In genomic region chr6:167099707-167100106, GRCh38 we compare ENCODE assay signal across 25 cellular contexts. TPM values are rescaled to one million over a fixed set of nuclear protein-coding genes. Genes with fewer than 3 reads are reported as not detected.
DNase-seq lines count a peak whose midpoint lies in the region; ATAC-seq, FAIRE-seq and TF ChIP-seq lines count a peak whose summit lies in the region.
"Had no signal": no experiment of that assay in that cellular context is flagged by ENCODE, and none has a peak within 500 bp of the region (broad histone marks: within the 10 kb centered on the region; RNA-seq: fewer than 3 reads in every experiment).

No MANE protein-coding gene starts in this region.

- no peak overlapping the region for H4K5ac ChIP-seq in H1 (ENCODE audit: insufficient read length, low read depth, low read length)

- no peaks in the 10 kb centered on the region for H3K79me1 ChIP-seq in H1 (ENCODE audit: low read depth, low read length)

- peak overlapping the region; percentile 81 for H3K27ac Mint-ChIP-seq in stimulated activated memory B cell treated with anti-CD40 and anti-IgM and Interleukin-4, amounts not matched to agents 10 μg/mL and 1 μg/mL and 100 μg/mL, for 72 hours
- H3K27ac Mint-ChIP-seq in activated T-helper 1 cell treated with anti-CD3 and anti-CD28 coated beads, Interleukin-12 subunit alpha, Interleukin-12 subunit beta, Interleukin-2, Interleukin-4 antibody, amounts not matched to agents 30 ng/mL and 10 ng/mL and 1 ng/mL, durations not matched to agents 14 hours and 24 hours and 36 hours, result no peak overlapping the region

- no peaks in the 10 kb centered on the region for H3K36me3 ChIP-seq in BLaER1 treated with 17β-estradiol and CSF1 and Interleukin-3, amounts not matched to agents 10 nM and 100 nM
- no peaks in the 10 kb centered on the region for H3K36me3 ChIP-seq in H1 (ENCODE audit: control insufficient read depth in 2 of 4, insufficient read depth in 4 of 4, low read length in 3 of 4)
- H3K36me3 ChIP-seq: SJCRH30 had no signal

- POLR2A ChIA-PET in H1 (lab: Charles Lee; ENCODE audit: partially characterized antibody), result no interaction called here

- no peaks in the 10 kb centered on the region for H3K27me3 Mint-ChIP-seq in stimulated activated memory B cell treated with anti-CD40 and anti-IgM and Interleukin-4, amounts not matched to agents 10 μg/mL and 1 μg/mL and 100 μg/mL, for 72 hours
- H3K27me3 Mint-ChIP-seq in activated T-helper 1 cell treated with anti-CD3 and anti-CD28 coated beads, Interleukin-12 subunit alpha, Interleukin-12 subunit beta, Interleukin-2, Interleukin-4 antibody, amounts not matched to agents 30 ng/mL and 10 ng/mL and 1 ng/mL, durations not matched to agents 14 hours and 24 hours and 36 hours (ENCODE audit: insufficient read depth), result peaks cover 2% of the 10 kb centered on the region

- H3K36me3 Mint-ChIP-seq in stimulated activated memory B cell treated with anti-CD40 and anti-IgM and Interleukin-4, amounts not matched to agents 10 μg/mL and 1 μg/mL and 100 μg/mL, for 72 hours, result no peaks in the 10 kb centered on the region
- H3K36me3 Mint-ChIP-seq in activated T-helper 1 cell treated with anti-CD3 and anti-CD28 coated beads, Interleukin-12 subunit alpha, Interleukin-12 subunit beta, Interleukin-2, Interleukin-4 antibody, amounts not matched to agents 30 ng/mL and 10 ng/mL and 1 ng/mL, durations not matched to agents 14 hours and 24 hours and 36 hours (ENCODE audit: low read depth), result no peaks in the 10 kb centered on the region
- H3K36me3 Mint-ChIP-seq: CD14-positive monocyte had no signal

- peaks cover 0 to 6% (median 0%) of the 10 kb centered on the region in 11 experiments; a peak in 6 of 22 replicates for H3K9me3 ChIP-seq in BLaER1 treated with 17β-estradiol and CSF1 and Interleukin-3, amounts not matched to agents 10 nM and 100 nM (replicated peaks in 1 of 11)
- no peaks in the 10 kb centered on the region for H3K9me3 ChIP-seq in H1 (ENCODE audit: insufficient read depth in 2 of 2, low read depth in 1 of 2, low read length in 1 of 2)
- H3K9me3 ChIP-seq: A549, SJCRH30 had no signal

- H2AFZ ChIP-seq in H1 (ENCODE audit: low read length), result no peak overlapping the region

- 97% methylated on average over 8 of the region's 8 CpGs; no CpG with 5 or more reads in 1 of the 2 experiments for WGBS in H1 (ENCODE audit: extremely low coverage in 1 of 2, insufficient coverage in 1 of 2, insufficient read length in 1 of 2, insufficient replicate concordance in 2 of 2, low coverage in 1 of 2, low lambda C conversion rate in 2 of 2, missing lambda C conversion rate in 1 of 2), 2 experiments

- peaks cover 76% of the 10 kb centered on the region for H3K4me1 Mint-ChIP-seq in stimulated activated memory B cell treated with anti-CD40 and anti-IgM and Interleukin-4, amounts not matched to agents 10 μg/mL and 1 μg/mL and 100 μg/mL, for 72 hours
- H3K4me1 Mint-ChIP-seq in activated T-helper 1 cell treated with anti-CD3 and anti-CD28 coated beads, Interleukin-12 subunit alpha, Interleukin-12 subunit beta, Interleukin-2, Interleukin-4 antibody, amounts not matched to agents 30 ng/mL and 10 ng/mL and 1 ng/mL, durations not matched to agents 14 hours and 24 hours and 36 hours (ENCODE audit: low read depth), result peaks cover 32% of the 10 kb centered on the region

- H4K91ac ChIP-seq in H1 (replicated peaks; ENCODE audit: insufficient read length, low read length), result no peak overlapping the region

- H2BK120ac ChIP-seq in H1 (replicated peaks; ENCODE audit: low read depth, low read length), result no peak overlapping the region

- H3K23ac ChIP-seq in H1 (ENCODE audit: insufficient read length), result no peak overlapping the region

- TF ChIP-seq POLR2A in GM12892 (IDR thresholded peaks at IDR 0.05; ENCODE audit: low read depth, low read length) (no peak), H1 (IDR thresholded peaks at IDR 0.05; ENCODE audit: control extremely low read depth in 1 of 2, low read depth in 2 of 2, low read length in 2 of 2) (no peak)

- TF ChIP-seq EP300 in H1 (IDR thresholded peaks at IDR 0.05; ENCODE audit: borderline replicate concordance in 1 of 2, low read depth in 2 of 2, low read length in 2 of 2), result no peak

- H3K27ac ChIP-seq in BLaER1 treated with 17β-estradiol and CSF1 and Interleukin-3, amounts not matched to agents 10 nM and 100 nM, result peak overlapping the region in 5 of 11 experiments; percentile 24 to 64 (median 54); a peak in 8 of 22 replicates
- H3K27ac ChIP-seq in H1 (ENCODE audit: low read depth, low read length), result no peak overlapping the region
- H3K27ac ChIP-seq: A549, SJCRH30 had no signal

- H3K23me2 ChIP-seq in H1 (ENCODE audit: low read depth, low read length), result no peaks in the 10 kb centered on the region

- no peaks in the 10 kb centered on the region for H4K20me1 ChIP-seq in BLaER1 treated with 17β-estradiol and CSF1 and Interleukin-3, amounts not matched to agents 10 nM and 100 nM
- no peaks in the 10 kb centered on the region for H4K20me1 ChIP-seq in H1 (replicated peaks in 1 of 2; ENCODE audit: control insufficient read depth in 1 of 2, insufficient read depth in 2 of 2, low read length in 2 of 2)

- no peak overlapping the region for H3K56ac ChIP-seq in H1 (replicated peaks; ENCODE audit: insufficient read length, low read depth, low read length)

- peak overlapping the region in 10 of 11 experiments; percentile 40 to 89 (median 78); a peak in 20 of 22 replicates for H3K4me2 ChIP-seq in BLaER1 treated with 17β-estradiol and CSF1 and Interleukin-3, amounts not matched to agents 10 nM and 100 nM
- no peak overlapping the region for H3K4me2 ChIP-seq in H1 (ENCODE audit: insufficient read depth in 1 of 2, low read depth in 2 of 2, low read length in 2 of 2)
- H3K4me2 ChIP-seq: A549 had no signal

- H3K9me3 Mint-ChIP-seq in stimulated activated memory B cell treated with anti-CD40 and anti-IgM and Interleukin-4, amounts not matched to agents 10 μg/mL and 1 μg/mL and 100 μg/mL, for 72 hours, result no peaks in the 10 kb centered on the region
- no peaks in the 10 kb centered on the region for H3K9me3 Mint-ChIP-seq in activated T-helper 1 cell treated with anti-CD3 and anti-CD28 coated beads, Interleukin-12 subunit alpha, Interleukin-12 subunit beta, Interleukin-2, Interleukin-4 antibody, amounts not matched to agents 30 ng/mL and 10 ng/mL and 1 ng/mL, durations not matched to agents 14 hours and 24 hours and 36 hours
- H3K9me3 Mint-ChIP-seq: CD14-positive monocyte had no signal

- H3K27me3 ChIP-seq in BLaER1 treated with 17β-estradiol and CSF1 and Interleukin-3, amounts not matched to agents 10 nM and 100 nM, result no peaks in the 10 kb centered on the region
- no peaks in the 10 kb centered on the region for H3K27me3 ChIP-seq in H1 (replicated peaks in 1 of 4; ENCODE audit: control insufficient read depth in 3 of 4, extremely low read depth in 1 of 4, insufficient read depth in 3 of 4, low read length in 3 of 4)
- H3K27me3 ChIP-seq: SJCRH30 had no signal

- no peak for TF ChIP-seq CTCF in H1 (IDR thresholded peaks at IDR 0.05; ENCODE audit: control extremely low read depth in 1 of 3, insufficient read depth in 1 of 3, low read depth in 1 of 3, low read length in 3 of 3)

- no peaks in the 10 kb centered on the region for H3K79me2 ChIP-seq in H1 (ENCODE audit: control insufficient read depth in 1 of 2, insufficient read depth in 2 of 2, low read length in 2 of 2)

- no peak for DNase-seq in GM12892 (ENCODE audit: insufficient read length)
- no peak for DNase-seq in H1 (ENCODE audit: low read depth in 1 of 2, low spot score in 2 of 2)
- no peak for DNase-seq in NCI-H1417 (lab: John Stamatoyannopoulos, UW)
- no peak for DNase-seq in activated T-helper 1 cell treated with anti-CD3 and anti-CD28 coated beads, Interleukin-12 subunit alpha, Interleukin-12 subunit beta, Interleukin-2, Interleukin-4 antibody, amounts not matched to agents 30 ng/mL and 10 ng/mL and 1 ng/mL, durations not matched to agents 14 hours and 24 hours and 36 hours (ENCODE audit: low spot score)
- DNase-seq: AML-193, DMS153, DND-41, KG1, MM.1S, NCI-H1417 treated with DMSO at 0.1 percent for 48 hours, NCI-H187, NCI-H2081 treated with DMSO at 0.1 percent for 48 hours, NCI-H2171, NCI-H226, NCI-H510A, NCI-H69, SJCRH30 had no signal

- H3K4me3 ChIP-seq in BLaER1 treated with 17β-estradiol and CSF1 and Interleukin-3, amounts not matched to agents 10 nM and 100 nM, result no peak overlapping the region
- no peak overlapping the region for H3K4me3 ChIP-seq in H1 (ENCODE audit: extremely low read depth in 1 of 4, insufficient read depth in 2 of 4, low read depth in 3 of 4, low read length in 4 of 4)
- H3K4me3 ChIP-seq: A549, SJCRH30 had no signal

- no peak overlapping the region for H2AK5ac ChIP-seq in H1 (ENCODE audit: low read depth, low read length)

- CTCF ChIA-PET in H1 (lab: Charles Lee; ENCODE audit: partially characterized antibody), result no interaction called here

- H2BK20ac ChIP-seq in H1 (ENCODE audit: low read length), result 0 out of 2 replicates have a peak overlapping the region, but pooled peaks have one; percentile 66

- H3K14ac ChIP-seq in H1 (ENCODE audit: insufficient read length), result no peak overlapping the region

- H2BK12ac ChIP-seq in H1 (ENCODE audit: low read depth, low read length), result no peak overlapping the region

- H4K8ac ChIP-seq in H1 (ENCODE audit: extremely low read depth, insufficient read depth, low read length), result no peak overlapping the region

- TF ChIP-seq RAD21 in H1 (IDR thresholded peaks at IDR 0.05 in 1 of 2, conservative IDR thresholded peaks at IDR 0.05 in 1 of 2; ENCODE audit: low read depth in 2 of 2, low read length in 2 of 2), result no peak

- peak overlapping the region in 2 of 11 experiments; percentile 12 to 20; a peak in 2 of 22 replicates for H3K9ac ChIP-seq in BLaER1 treated with 17β-estradiol and CSF1 and Interleukin-3, amounts not matched to agents 10 nM and 100 nM
- no peak overlapping the region for H3K9ac ChIP-seq in H1 (replicated peaks in 1 of 4; ENCODE audit: extremely low read depth in 1 of 4, low read depth in 3 of 4, low read length in 3 of 4)

- FAIRE-seq in GM12892 (lab: Jason Lieb, UNC) (peak; percentile 48), H1 (lab: Jason Lieb, UNC) (no peak)
- FAIRE-seq: A549 had no signal

- no peak overlapping the region for H3K4me3 Mint-ChIP-seq in stimulated activated memory B cell treated with anti-CD40 and anti-IgM and Interleukin-4, amounts not matched to agents 10 μg/mL and 1 μg/mL and 100 μg/mL, for 72 hours
- H3K4me3 Mint-ChIP-seq in activated T-helper 1 cell treated with anti-CD3 and anti-CD28 coated beads, Interleukin-12 subunit alpha, Interleukin-12 subunit beta, Interleukin-2, Interleukin-4 antibody, amounts not matched to agents 30 ng/mL and 10 ng/mL and 1 ng/mL, durations not matched to agents 14 hours and 24 hours and 36 hours, result no peak overlapping the region
- H3K4me3 Mint-ChIP-seq: CD14-positive monocyte had no signal

- ATAC-seq in stimulated activated memory B cell treated with anti-CD40 and anti-IgM and Interleukin-4, amounts not matched to agents 10 μg/mL and 1 μg/mL and 100 μg/mL, for 72 hours, result no peak
- no peak for ATAC-seq in GM19324 (IDR thresholded peaks at IDR 0.05; ENCODE audit: low FRiP score, unreplicated experiment)
- ATAC-seq: A549, HCT116, SK-N-SH treated with all-trans-retinoic acid at 6 μM for 48 hours had no signal

- no peak overlapping the region for H3K18ac ChIP-seq in H1 (ENCODE audit: extremely low read depth, low read length)

- intact Hi-C loops in activated T-helper 1 cell treated with anti-CD3 and anti-CD28 coated beads, Interleukin-12 subunit alpha, Interleukin-12 subunit beta, Interleukin-2, Interleukin-4 antibody, amounts not matched to agents 30 ng/mL and 10 ng/mL and 1 ng/mL, durations not matched to agents 14 hours and 24 hours and 36 hours (cut with micrococcal nuclease), result no loop called here

- no peak overlapping the region for H3K4ac ChIP-seq in H1 (replicated peaks; ENCODE audit: insufficient read length, low read depth, low read length)

- H2BK5ac ChIP-seq in H1 (ENCODE audit: low read depth, low read length), result no peak overlapping the region

- no peak overlapping the region for H2BK15ac ChIP-seq in H1 (ENCODE audit: low read length)

- peaks cover 22 to 96% (median 87%) of the 10 kb centered on the region in 10 experiments for H3K4me1 ChIP-seq in BLaER1 treated with 17β-estradiol and CSF1 and Interleukin-3, amounts not matched to agents 10 nM and 100 nM
- H3K4me1 ChIP-seq in H1 (replicated peaks in 1 of 4; ENCODE audit: control insufficient read depth in 3 of 4, insufficient read depth in 4 of 4, low read length in 3 of 4), result peaks cover 0 to 3% (median 1%) of the 10 kb centered on the region in 4 experiments; a peak in 3 of 7 replicates
- H3K4me1 ChIP-seq: A549 had no signal

RNA-seq across cellular contexts. Expression of gene CCR6, which starts 23.2 kb away (rescaled TPM):
- 3.4 TPM for polyA plus RNA-seq in GM12892 (2012; ENCODE audit: missing spikeins)
- not detected in 2 replicates for total RNA-seq in H1 (2021; fragmentation: NEBNext Ultra II Directional; extraction: Animal tissue kit (Norgen Biotek cat#: 25700))
- polyA plus RNA-seq in H1 (2011; rRNA removed), result 0.06 and 0.27 TPM in 2 replicates
- polyA plus RNA-seq in H1 (2011; cell fraction: cytosol; rRNA removed), result not detected
- polyA plus RNA-seq in H1 (2011; cell fraction: nucleus; rRNA removed), result not detected
- not detected in 4 replicates for polyA plus RNA-seq in H1 (2012, experiment 1 of 2)
- polyA plus RNA-seq in H1 (2012, experiment 2 of 2), result not detected
- polyA plus RNA-seq in H1 (2013, experiment 1 of 2), result not detected
- not detected for polyA plus RNA-seq in H1 (2013, experiment 2 of 2)
- not detected in 2 replicates for polyA minus RNA-seq in H1 (2011; rRNA and poly(A)+ RNA removed)
- not detected for polyA minus RNA-seq in H1 (2011; cell fraction: cytosol; rRNA and poly(A)+ RNA removed)
- polyA minus RNA-seq in H1 (2011; cell fraction: nucleus; rRNA and poly(A)+ RNA removed), result not detected
- total RNA-seq in activated T-helper 1 cell treated with anti-CD3 and anti-CD28 coated beads, Interleukin-12 subunit alpha, Interleukin-12 subunit beta, Interleukin-2, Interleukin-4 antibody, amounts not matched to agents 30 ng/mL and 10 ng/mL and 1 ng/mL, durations not matched to agents 14 hours and 24 hours and 36 hours, result not detected in 2 replicates
- total RNA-seq: H4, SJCRH30 had no signal

RNA-seq across cellular contexts. Expression of gene GPR31, which starts 58.1 kb away (rescaled TPM):
- not detected for polyA plus RNA-seq in GM12892 (2012; ENCODE audit: missing spikeins)
- not detected in 2 replicates for total RNA-seq in H1 (2021; fragmentation: NEBNext Ultra II Directional; extraction: Animal tissue kit (Norgen Biotek cat#: 25700))
- polyA plus RNA-seq in H1 (2011; rRNA removed), result not detected in 2 replicates
- polyA plus RNA-seq in H1 (2011; cell fraction: cytosol; rRNA removed), result not detected
- not detected for polyA plus RNA-seq in H1 (2011; cell fraction: nucleus; rRNA removed)
- not detected in 4 replicates for polyA plus RNA-seq in H1 (2012, experiment 1 of 2)
- not detected for polyA plus RNA-seq in H1 (2012, experiment 2 of 2)
- polyA plus RNA-seq in H1 (2013, experiment 1 of 2), result not detected
- not detected for polyA plus RNA-seq in H1 (2013, experiment 2 of 2)
- polyA minus RNA-seq in H1 (2011; rRNA and poly(A)+ RNA removed), result not detected in 2 replicates
- polyA minus RNA-seq in H1 (2011; cell fraction: cytosol; rRNA and poly(A)+ RNA removed), result not detected
- not detected for polyA minus RNA-seq in H1 (2011; cell fraction: nucleus; rRNA and poly(A)+ RNA removed)
- total RNA-seq in activated T-helper 1 cell treated with anti-CD3 and anti-CD28 coated beads, Interleukin-12 subunit alpha, Interleukin-12 subunit beta, Interleukin-2, Interleukin-4 antibody, amounts not matched to agents 30 ng/mL and 10 ng/mL and 1 ng/mL, durations not matched to agents 14 hours and 24 hours and 36 hours, result not detected in 2 replicates
- total RNA-seq: H4, SJCRH30 had no signal
- polyA plus RNA-seq: A549, CD14-positive monocyte had no signal

Comparison
In these comparisons a context has a peak if more than half of its experiments do, and no peak if none do; other contexts are left out.
1. H3K4me2 ChIP-seq: peak in BLaER1 treated with 17β-estradiol and CSF1 and Interleukin-3, amounts not matched to agents 10 nM and 100 nM (10 of 11); none in H1 (0 of 2).